Comparison of ENCODE assay signal across 18 cellular contexts in genomic region chr1:115793162-115793561, GRCh38. TPM values are rescaled to one million over a fixed set of nuclear protein-coding genes. Genes with fewer than 3 reads are reported as not detected.
"Had no signal": no experiment of that assay in that cellular context is flagged by ENCODE, and none has a peak within 500 bp of the region (broad histone marks: within the 10 kb centered on the region; RNA-seq: fewer than 3 reads in every experiment).

No MANE protein-coding gene starts in this region.

- H3K27ac Mint-ChIP-seq: activated T-helper 17 cell treated with anti-CD3 and anti-CD28 coated beads, Interleukin-2, amount 50 U/mL, for 72 hours; naive thymus-derived CD4-positive, alpha-beta T cell; T-helper 17 cell had no signal

- H3K4me3 Mint-ChIP-seq: activated T-helper 17 cell treated with anti-CD3 and anti-CD28 coated beads, Interleukin-2, amount 50 U/mL, for 72 hours; naive thymus-derived CD4-positive, alpha-beta T cell; T-helper 17 cell had no signal

- DNase-seq: activated naive CD4-positive, alpha-beta T cell treated with Interleukin-2 at 50 U/mL for 16 hours; activated T-cell treated with anti-CD3 and anti-CD28 coated beads for 4 hours; aorta; left cardiac atrium; naive thymus-derived CD4-positive, alpha-beta T cell; pancreas; stimulated activated CD4-positive, alpha-beta T cell treated with anti-CD3 and anti-CD28 coated beads, Interleukin-4, amount 100 ng/mL, for 24 hours; stimulated activated naive CD4-positive, alpha-beta T cell treated with Interleukin-2 at 50 U/mL for 16 hours; T-helper 17 cell; transverse colon had no signal

- H3K4me1 ChIP-seq: esophagus muscularis mucosa, pancreas, transverse colon had no signal

- H3K27ac ChIP-seq: esophagus muscularis mucosa, pancreas, transverse colon had no signal

- H3K27me3 ChIP-seq: pancreas had no signal

- H3K9me3 Mint-ChIP-seq: activated T-helper 17 cell treated with anti-CD3 and anti-CD28 coated beads, Interleukin-2, amount 50 U/mL, for 72 hours; naive thymus-derived CD4-positive, alpha-beta T cell had no signal

- H3K36me3 ChIP-seq: esophagus muscularis mucosa, pancreas, transverse colon had no signal

- H3K4me3 ChIP-seq: esophagus muscularis mucosa, lung, pancreas, transverse colon had no signal

- ATAC-seq: activated T-helper 17 cell treated with anti-CD3 and anti-CD28 coated beads, Interleukin-2, amount 50 U/mL, for 72 hours; naive thymus-derived CD4-positive, alpha-beta T cell; T-helper 17 cell had no signal

- H3K9me3 ChIP-seq: esophagus muscularis mucosa, pancreas, transverse colon had no signal

- H3K4me1 Mint-ChIP-seq: activated T-helper 17 cell treated with anti-CD3 and anti-CD28 coated beads, Interleukin-2, amount 50 U/mL, for 72 hours; naive thymus-derived CD4-positive, alpha-beta T cell; T-helper 17 cell had no signal

- H3K36me3 Mint-ChIP-seq: naive thymus-derived CD4-positive, alpha-beta T cell had no signal

- FAIRE-seq: pancreas had no signal

RNA-seq across cellular contexts. Expression of gene CASQ2, which starts 24.6 kb away (rescaled TPM):
- total RNA-seq: activated CD8-positive, alpha-beta memory T cell treated with anti-CD3 and anti-CD28 coated beads for 36 hours; activated T-helper 17 cell treated with anti-CD3 and anti-CD28 coated beads, Interleukin-2, amount 50 U/mL, for 72 hours; dermis microvascular lymphatic vessel endothelial cell; fibroblast of villous mesenchyme; mononuclear cell; naive thymus-derived CD4-positive, alpha-beta T cell; T-helper 17 cell had no signal
- polyA plus RNA-seq: naive thymus-derived CD4-positive, alpha-beta T cell had no signal

RNA-seq across cellular contexts. Expression of gene NHLH2, which starts 47.8 kb away (rescaled TPM):
- total RNA-seq: activated CD8-positive, alpha-beta memory T cell treated with anti-CD3 and anti-CD28 coated beads for 36 hours; activated T-helper 17 cell treated with anti-CD3 and anti-CD28 coated beads, Interleukin-2, amount 50 U/mL, for 72 hours; aorta; dermis microvascular lymphatic vessel endothelial cell; esophagus muscularis mucosa; left cardiac atrium; mononuclear cell; naive thymus-derived CD4-positive, alpha-beta T cell; skeletal muscle tissue; T-helper 17 cell; transverse colon had no signal
- polyA plus RNA-seq: aorta; naive thymus-derived CD4-positive, alpha-beta T cell had no signal
